Comparison of ENCODE assay signal across 1 cellular context in genomic region chr14:69818760-69819191, GRCh38.
TF ChIP-seq lines count a peak whose summit lies in the region.

No MANE protein-coding gene starts in this region.

TF ChIP-seq in HEK293, 187 proteins besides CTCF, POLR2A, EP300 and RAD21 (continued from another document):
- TF ChIP-seq PRDM2 (tag by site-specific recombination; IDR thresholded peaks at IDR 0.05; ENCODE audit: borderline replicate concordance) = no peak
- TF ChIP-seq ZBTB6 (tag by site-specific recombination; IDR thresholded peaks at IDR 0.05) = no peak
- no peak for TF ChIP-seq ZNF776 (tag by site-specific recombination; IDR thresholded peaks at IDR 0.05; ENCODE audit: borderline replicate concordance)
- TF ChIP-seq ZNF580 (tag by site-specific recombination; IDR thresholded peaks at IDR 0.05) = no peak
- TF ChIP-seq ZNF544 (tag by site-specific recombination; IDR thresholded peaks at IDR 0.05) = no peak
- no peak for TF ChIP-seq ZBTB1 (tag by site-specific recombination; IDR thresholded peaks at IDR 0.05)
- TF ChIP-seq ZNF311 (tag by site-specific recombination; IDR thresholded peaks at IDR 0.05; ENCODE audit: borderline replicate concordance) = no peak
- TF ChIP-seq SETDB1 (IDR thresholded peaks at IDR 0.05; ENCODE audit: insufficient read length, low read length) = no peak
- no peak for TF ChIP-seq ZNF266 (tag by site-specific recombination; IDR thresholded peaks at IDR 0.05; ENCODE audit: low read depth)
- no peak for TF ChIP-seq ZNF221 (tag by site-specific recombination; IDR thresholded peaks at IDR 0.05; ENCODE audit: borderline replicate concordance)
- no peak for TF ChIP-seq HOXD13 (CRISPR knock-in tag; IDR thresholded peaks at IDR 0.05; ENCODE audit: borderline replicate concordance)
- TF ChIP-seq TRIM28 (IDR thresholded peaks at IDR 0.05; ENCODE audit: borderline replicate concordance, low read length) = no peak
- TF ChIP-seq ZSCAN30 (tag by site-specific recombination; IDR thresholded peaks at IDR 0.05) = 0 out of 2 replicates have a peak, but pooled peaks have one; percentile 43
- TF ChIP-seq, protein P1, sequence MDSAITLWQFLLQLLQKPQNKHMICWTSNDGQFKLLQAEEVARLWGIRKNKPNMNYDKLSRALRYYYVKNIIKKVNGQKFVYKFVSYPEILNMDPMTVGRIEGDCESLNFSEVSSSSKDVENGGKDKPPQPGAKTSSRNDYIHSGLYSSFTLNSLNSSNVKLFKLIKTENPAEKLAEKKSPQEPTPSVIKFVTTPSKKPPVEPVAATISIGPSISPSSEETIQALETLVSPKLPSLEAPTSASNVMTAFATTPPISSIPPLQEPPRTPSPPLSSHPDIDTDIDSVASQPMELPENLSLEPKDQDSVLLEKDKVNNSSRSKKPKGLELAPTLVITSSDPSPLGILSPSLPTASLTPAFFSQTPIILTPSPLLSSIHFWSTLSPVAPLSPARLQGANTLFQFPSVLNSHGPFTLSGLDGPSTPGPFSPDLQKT (IDR thresholded peaks at IDR 0.05; ENCODE audit: borderline replicate concordance, low read depth, low read length) = no peak
- no peak for TF ChIP-seq ZNF324 (tag by site-specific recombination; IDR thresholded peaks at IDR 0.05)
- no peak for TF ChIP-seq ZNF501 (tag by site-specific recombination; IDR thresholded peaks at IDR 0.05)
- TF ChIP-seq ZNF830 (tag by site-specific recombination; IDR thresholded peaks at IDR 0.05; ENCODE audit: low read depth) = no peak
- peak; percentile 53 for TF ChIP-seq ZNF398 (tag by site-specific recombination; IDR thresholded peaks at IDR 0.05)
TF ChIP-seq in HEK293: peak in this region for 5.
